Comparison of ENCODE assay signal across 1 cellular context in the genomic region with DNA sequence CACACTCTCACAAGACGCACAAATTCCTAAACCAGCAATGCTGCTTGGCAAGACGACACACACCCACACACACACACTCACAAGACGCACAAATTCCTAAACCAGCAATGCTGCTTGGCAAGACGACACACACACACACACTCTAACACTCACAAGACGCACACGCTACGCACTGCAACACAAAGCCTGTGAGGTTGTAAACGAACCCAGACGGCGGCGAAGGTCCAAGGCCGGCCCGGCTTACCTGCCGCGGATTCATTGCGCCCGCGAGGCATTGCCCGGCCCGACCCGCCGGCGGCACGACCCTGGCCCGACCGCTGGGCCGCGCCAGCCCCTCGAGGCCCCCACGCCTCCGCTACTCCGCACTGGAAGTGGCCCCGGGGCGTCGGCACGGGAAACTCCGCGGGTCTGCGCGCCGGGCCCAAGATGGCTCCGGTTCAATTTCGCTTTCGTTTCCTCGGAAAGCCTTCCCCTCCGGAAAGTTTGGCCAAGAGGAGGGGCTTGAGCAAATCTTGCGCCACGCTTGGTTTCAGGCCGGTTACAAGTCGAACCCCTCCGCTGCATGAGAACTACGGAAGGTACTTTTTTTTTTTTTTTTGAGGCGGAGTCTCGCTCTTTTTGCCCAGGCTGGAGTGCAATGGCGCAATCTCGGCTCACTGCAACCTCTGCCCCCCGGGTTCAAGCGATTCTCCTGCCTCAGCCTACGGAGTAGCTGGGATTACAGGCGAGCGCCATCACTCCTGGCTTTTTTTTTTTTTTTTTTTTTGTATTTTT.
TF ChIP-seq lines count a peak whose summit lies in the region.

A gene with protein sequence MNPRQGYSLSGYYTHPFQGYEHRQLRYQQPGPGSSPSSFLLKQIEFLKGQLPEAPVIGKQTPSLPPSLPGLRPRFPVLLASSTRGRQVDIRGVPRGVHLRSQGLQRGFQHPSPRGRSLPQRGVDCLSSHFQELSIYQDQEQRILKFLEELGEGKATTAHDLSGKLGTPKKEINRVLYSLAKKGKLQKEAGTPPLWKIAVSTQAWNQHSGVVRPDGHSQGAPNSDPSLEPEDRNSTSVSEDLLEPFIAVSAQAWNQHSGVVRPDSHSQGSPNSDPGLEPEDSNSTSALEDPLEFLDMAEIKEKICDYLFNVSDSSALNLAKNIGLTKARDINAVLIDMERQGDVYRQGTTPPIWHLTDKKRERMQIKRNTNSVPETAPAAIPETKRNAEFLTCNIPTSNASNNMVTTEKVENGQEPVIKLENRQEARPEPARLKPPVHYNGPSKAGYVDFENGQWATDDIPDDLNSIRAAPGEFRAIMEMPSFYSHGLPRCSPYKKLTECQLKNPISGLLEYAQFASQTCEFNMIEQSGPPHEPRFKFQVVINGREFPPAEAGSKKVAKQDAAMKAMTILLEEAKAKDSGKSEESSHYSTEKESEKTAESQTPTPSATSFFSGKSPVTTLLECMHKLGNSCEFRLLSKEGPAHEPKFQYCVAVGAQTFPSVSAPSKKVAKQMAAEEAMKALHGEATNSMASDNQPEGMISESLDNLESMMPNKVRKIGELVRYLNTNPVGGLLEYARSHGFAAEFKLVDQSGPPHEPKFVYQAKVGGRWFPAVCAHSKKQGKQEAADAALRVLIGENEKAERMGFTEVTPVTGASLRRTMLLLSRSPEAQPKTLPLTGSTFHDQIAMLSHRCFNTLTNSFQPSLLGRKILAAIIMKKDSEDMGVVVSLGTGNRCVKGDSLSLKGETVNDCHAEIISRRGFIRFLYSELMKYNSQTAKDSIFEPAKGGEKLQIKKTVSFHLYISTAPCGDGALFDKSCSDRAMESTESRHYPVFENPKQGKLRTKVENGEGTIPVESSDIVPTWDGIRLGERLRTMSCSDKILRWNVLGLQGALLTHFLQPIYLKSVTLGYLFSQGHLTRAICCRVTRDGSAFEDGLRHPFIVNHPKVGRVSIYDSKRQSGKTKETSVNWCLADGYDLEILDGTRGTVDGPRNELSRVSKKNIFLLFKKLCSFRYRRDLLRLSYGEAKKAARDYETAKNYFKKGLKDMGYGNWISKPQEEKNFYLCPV (minus strand): TSS at position 439 of the 774 bp plus-strand sequence. CDS start 180 bp downstream, at position 259.

TF ChIP-seq in K562, 482 proteins besides CTCF, POLR2A, EP300 and RAD21 (continued from another document and continues in another):
- TF ChIP-seq, protein P1, sequence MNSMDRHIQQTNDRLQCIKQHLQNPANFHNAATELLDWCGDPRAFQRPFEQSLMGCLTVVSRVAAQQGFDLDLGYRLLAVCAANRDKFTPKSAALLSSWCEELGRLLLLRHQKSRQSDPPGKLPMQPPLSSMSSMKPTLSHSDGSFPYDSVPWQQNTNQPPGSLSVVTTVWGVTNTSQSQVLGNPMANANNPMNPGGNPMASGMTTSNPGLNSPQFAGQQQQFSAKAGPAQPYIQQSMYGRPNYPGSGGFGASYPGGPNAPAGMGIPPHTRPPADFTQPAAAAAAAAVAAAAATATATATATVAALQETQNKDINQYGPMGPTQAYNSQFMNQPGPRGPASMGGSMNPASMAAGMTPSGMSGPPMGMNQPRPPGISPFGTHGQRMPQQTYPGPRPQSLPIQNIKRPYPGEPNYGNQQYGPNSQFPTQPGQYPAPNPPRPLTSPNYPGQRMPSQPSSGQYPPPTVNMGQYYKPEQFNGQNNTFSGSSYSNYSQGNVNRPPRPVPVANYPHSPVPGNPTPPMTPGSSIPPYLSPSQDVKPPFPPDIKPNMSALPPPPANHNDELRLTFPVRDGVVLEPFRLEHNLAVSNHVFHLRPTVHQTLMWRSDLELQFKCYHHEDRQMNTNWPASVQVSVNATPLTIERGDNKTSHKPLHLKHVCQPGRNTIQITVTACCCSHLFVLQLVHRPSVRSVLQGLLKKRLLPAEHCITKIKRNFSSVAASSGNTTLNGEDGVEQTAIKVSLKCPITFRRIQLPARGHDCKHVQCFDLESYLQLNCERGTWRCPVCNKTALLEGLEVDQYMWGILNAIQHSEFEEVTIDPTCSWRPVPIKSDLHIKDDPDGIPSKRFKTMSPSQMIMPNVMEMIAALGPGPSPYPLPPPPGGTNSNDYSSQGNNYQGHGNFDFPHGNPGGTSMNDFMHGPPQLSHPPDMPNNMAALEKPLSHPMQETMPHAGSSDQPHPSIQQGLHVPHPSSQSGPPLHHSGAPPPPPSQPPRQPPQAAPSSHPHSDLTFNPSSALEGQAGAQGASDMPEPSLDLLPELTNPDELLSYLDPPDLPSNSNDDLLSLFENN (IDR thresholded peaks at IDR 0.05; ENCODE audit: low read depth in 2 of 2, low read length in 2 of 2), result no peak
- TF ChIP-seq HSF4 (CRISPR knock-in tag; IDR thresholded peaks at IDR 0.05; ENCODE audit: borderline replicate concordance) (no peak), ZNF695 (CRISPR knock-in tag; IDR thresholded peaks at IDR 0.05) (no peak), RERE (CRISPR knock-in tag; IDR thresholded peaks at IDR 0.05; ENCODE audit: borderline replicate concordance) (no peak), PRDM10 (IDR thresholded peaks at IDR 0.05; ENCODE audit: partially characterized antibody) (peak; percentile 30), ARID2 (IDR thresholded peaks at IDR 0.05) (no peak; the same call in 1 of the 2 replicates), NONO (IDR thresholded peaks at IDR 0.05; ENCODE audit: low read depth in 2 of 2, low read length in 1 of 2) (peak in 1 of 2 experiments; percentile 75; a peak in 1 of 4 replicates), ZNF444 (CRISPR knock-in tag; IDR thresholded peaks at IDR 0.05) (no peak), ZBTB33 (CRISPR knock-in tag; IDR thresholded peaks at IDR 0.05) (no peak), LARP7 (IDR thresholded peaks at IDR 0.05) (no peak; the same call in 1 of the 2 replicates), HDGF (IDR thresholded peaks at IDR 0.05) (no peak), EP400 (IDR thresholded peaks at IDR 0.05) (peak; percentile 73), BACH1 (tag; IDR thresholded peaks at IDR 0.05) (no peak), KLF1 (tag; IDR thresholded peaks at IDR 0.05) (0 out of 2 replicates have a peak, but pooled peaks have one; percentile 47), MIER1 (IDR thresholded peaks at IDR 0.05; ENCODE audit: low read depth) (no peak)
- TF ChIP-seq, protein P2, sequence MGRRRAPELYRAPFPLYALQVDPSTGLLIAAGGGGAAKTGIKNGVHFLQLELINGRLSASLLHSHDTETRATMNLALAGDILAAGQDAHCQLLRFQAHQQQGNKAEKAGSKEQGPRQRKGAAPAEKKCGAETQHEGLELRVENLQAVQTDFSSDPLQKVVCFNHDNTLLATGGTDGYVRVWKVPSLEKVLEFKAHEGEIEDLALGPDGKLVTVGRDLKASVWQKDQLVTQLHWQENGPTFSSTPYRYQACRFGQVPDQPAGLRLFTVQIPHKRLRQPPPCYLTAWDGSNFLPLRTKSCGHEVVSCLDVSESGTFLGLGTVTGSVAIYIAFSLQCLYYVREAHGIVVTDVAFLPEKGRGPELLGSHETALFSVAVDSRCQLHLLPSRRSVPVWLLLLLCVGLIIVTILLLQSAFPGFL (CRISPR knock-in tag; IDR thresholded peaks at IDR 0.05), result no peak
- TF ChIP-seq, protein P3, sequence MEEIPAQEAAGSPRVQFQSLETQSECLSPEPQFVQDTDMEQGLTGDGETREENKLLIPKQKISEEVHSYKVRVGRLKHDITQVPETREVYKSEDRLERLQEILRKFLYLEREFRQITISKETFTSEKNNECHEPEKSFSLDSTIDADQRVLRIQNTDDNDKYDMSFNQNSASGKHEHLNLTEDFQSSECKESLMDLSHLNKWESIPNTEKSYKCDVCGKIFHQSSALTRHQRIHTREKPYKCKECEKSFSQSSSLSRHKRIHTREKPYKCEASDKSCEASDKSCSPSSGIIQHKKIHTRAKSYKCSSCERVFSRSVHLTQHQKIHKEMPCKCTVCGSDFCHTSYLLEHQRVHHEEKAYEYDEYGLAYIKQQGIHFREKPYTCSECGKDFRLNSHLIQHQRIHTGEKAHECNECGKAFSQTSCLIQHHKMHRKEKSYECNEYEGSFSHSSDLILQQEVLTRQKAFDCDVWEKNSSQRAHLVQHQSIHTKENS (CRISPR knock-in tag; IDR thresholded peaks at IDR 0.05), result no peak
- TF ChIP-seq, protein P4, sequence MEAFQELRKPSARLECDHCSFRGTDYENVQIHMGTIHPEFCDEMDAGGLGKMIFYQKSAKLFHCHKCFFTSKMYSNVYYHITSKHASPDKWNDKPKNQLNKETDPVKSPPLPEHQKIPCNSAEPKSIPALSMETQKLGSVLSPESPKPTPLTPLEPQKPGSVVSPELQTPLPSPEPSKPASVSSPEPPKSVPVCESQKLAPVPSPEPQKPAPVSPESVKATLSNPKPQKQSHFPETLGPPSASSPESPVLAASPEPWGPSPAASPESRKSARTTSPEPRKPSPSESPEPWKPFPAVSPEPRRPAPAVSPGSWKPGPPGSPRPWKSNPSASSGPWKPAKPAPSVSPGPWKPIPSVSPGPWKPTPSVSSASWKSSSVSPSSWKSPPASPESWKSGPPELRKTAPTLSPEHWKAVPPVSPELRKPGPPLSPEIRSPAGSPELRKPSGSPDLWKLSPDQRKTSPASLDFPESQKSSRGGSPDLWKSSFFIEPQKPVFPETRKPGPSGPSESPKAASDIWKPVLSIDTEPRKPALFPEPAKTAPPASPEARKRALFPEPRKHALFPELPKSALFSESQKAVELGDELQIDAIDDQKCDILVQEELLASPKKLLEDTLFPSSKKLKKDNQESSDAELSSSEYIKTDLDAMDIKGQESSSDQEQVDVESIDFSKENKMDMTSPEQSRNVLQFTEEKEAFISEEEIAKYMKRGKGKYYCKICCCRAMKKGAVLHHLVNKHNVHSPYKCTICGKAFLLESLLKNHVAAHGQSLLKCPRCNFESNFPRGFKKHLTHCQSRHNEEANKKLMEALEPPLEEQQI (IDR thresholded peaks at IDR 0.05), result no peak
- TF ChIP-seq, protein P5, sequence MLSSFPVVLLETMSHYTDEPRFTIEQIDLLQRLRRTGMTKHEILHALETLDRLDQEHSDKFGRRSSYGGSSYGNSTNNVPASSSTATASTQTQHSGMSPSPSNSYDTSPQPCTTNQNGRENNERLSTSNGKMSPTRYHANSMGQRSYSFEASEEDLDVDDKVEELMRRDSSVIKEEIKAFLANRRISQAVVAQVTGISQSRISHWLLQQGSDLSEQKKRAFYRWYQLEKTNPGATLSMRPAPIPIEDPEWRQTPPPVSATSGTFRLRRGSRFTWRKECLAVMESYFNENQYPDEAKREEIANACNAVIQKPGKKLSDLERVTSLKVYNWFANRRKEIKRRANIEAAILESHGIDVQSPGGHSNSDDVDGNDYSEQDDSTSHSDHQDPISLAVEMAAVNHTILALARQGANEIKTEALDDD (IDR thresholded peaks at IDR 0.05), result no peak
